In the genomic region with DNA sequence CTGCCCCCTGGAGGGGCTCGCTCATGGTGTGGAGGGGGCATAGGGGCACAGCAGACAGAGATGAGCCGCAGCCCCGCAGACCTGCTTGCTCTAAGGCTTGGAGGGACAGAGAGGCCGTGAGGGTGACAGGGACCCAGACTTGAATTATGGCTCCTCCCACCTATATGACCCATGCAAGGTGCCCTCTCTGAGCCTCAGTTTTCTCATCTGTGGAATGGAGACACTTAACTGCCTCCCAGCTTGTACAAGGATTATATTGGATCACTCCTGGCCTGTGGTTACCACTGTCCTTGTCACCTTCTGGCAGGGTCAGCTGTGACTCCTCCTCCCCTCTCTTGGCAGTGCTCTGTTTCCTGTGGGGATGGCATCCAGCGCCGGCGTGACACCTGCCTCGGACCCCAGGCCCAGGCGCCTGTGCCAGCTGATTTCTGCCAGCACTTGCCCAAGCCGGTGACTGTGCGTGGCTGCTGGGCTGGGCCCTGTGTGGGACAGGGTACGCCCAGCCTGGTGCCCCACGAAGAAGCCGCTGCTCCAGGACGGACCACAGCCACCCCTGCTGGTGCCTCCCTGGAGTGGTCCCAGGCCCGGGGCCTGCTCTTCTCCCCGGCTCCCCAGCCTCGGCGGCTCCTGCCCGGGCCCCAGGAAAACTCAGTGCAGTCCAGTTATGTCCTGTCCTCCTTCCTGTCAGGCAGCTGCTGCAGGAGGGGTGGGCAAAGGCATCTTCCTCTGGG, we compare ENCODE assay signal across 18 cellular contexts. TPM values are rescaled to one million over a fixed set of nuclear protein-coding genes. Genes with fewer than 3 reads are reported as not detected.
DNase-seq lines count a peak whose midpoint lies in the region; ATAC-seq, FAIRE-seq and TF ChIP-seq lines count a peak whose summit lies in the region.
"Had no signal": no experiment of that assay in that cellular context is flagged by ENCODE, and none has a peak within 500 bp of the region (broad histone marks: within the 10 kb centered on the region; RNA-seq: fewer than 3 reads in every experiment).

No MANE protein-coding gene starts in this region.

- ATAC-seq in K562 (no peak), GM18502 (IDR thresholded peaks at IDR 0.05; ENCODE audit: poor library complexity, unreplicated experiment) (no peak)
- ATAC-seq: GM23338, HCT116 had no signal

- H3K27me3 ChIP-seq in BLaER1, result no peaks in the 10 kb centered on the region
- H3K27me3 ChIP-seq in K562 (ENCODE audit: control insufficient read depth in 2 of 2, insufficient read depth in 2 of 2, low read length in 2 of 2), result peaks cover 19 to 62% of the 10 kb centered on the region in 2 experiments; a peak in 4 of 5 replicates
- H3K27me3 ChIP-seq in neuronal stem cell (ENCODE audit: control insufficient read depth in 3 of 3, insufficient read depth in 3 of 3, low read depth in 1 of 3, low read length in 3 of 3), result peaks cover 0 to 2% (median 0%) of the 10 kb centered on the region in 3 experiments

- H4K91ac ChIP-seq in neuronal stem cell (ENCODE audit: low read depth, low read length, poor library complexity), result no peak overlapping the region

- in situ Hi-C loops in K562 (cut with MboI), result no loop called here

- no peaks in the 10 kb centered on the region for H3K9me3 ChIP-seq in BLaER1
- no peaks in the 10 kb centered on the region for H3K9me3 ChIP-seq in K562 (replicated peaks; ENCODE audit: control insufficient read depth, insufficient read depth, low read depth, low read length)
- H3K9me3 ChIP-seq in neuronal stem cell (replicated peaks in 1 of 2; ENCODE audit: control insufficient read depth in 2 of 2, insufficient read depth in 1 of 2, low read depth in 1 of 2, low read length in 2 of 2), result no peaks in the 10 kb centered on the region

- H2AK5ac ChIP-seq in neuronal stem cell (ENCODE audit: low read depth, low read length), result peak overlapping the region; percentile 37

- no peak overlapping the region for H3K4me3 ChIP-seq in BLaER1
- no peak overlapping the region for H3K4me3 ChIP-seq in K562
- H3K4me3 ChIP-seq in neuronal stem cell (ENCODE audit: low read length in 2 of 2), result no peak overlapping the region
- H3K4me3 ChIP-seq: GM23338 had no signal

- no peak overlapping the region for H3K9ac ChIP-seq in BLaER1
- H3K9ac ChIP-seq in K562 (ENCODE audit: insufficient read depth in 1 of 2, low read depth in 2 of 2, low read length in 2 of 2), result no peak overlapping the region; a peak in 1 of 4 replicates
- no peak overlapping the region for H3K9ac ChIP-seq in neuronal stem cell (ENCODE audit: low read depth, low read length, poor library complexity)

- no peaks in the 10 kb centered on the region for H4K20me1 ChIP-seq in BLaER1
- H4K20me1 ChIP-seq in K562 (replicated peaks; ENCODE audit: control insufficient read depth, insufficient read depth, low read length), result peaks cover 11% of the 10 kb centered on the region

- CTCF ChIA-PET in K562 (lab: Yijun Ruan, JAX; ENCODE audit: low intra/inter-chr PET ratio), result no interaction called here

- H2AFZ ChIP-seq in K562 (ENCODE audit: low read depth, low read length) (no peak overlapping the region), neuronal stem cell (ENCODE audit: low read length) (no peak overlapping the region)
- H2AFZ ChIP-seq: GM23338 had no signal

- no peak overlapping the region for H2BK120ac ChIP-seq in neuronal stem cell (ENCODE audit: low read depth, low read length)

- TF ChIP-seq EP300 in K562 (IDR thresholded peaks at IDR 0.05; ENCODE audit: low read length), result no peak

- no peak overlapping the region for H2BK12ac ChIP-seq in neuronal stem cell (ENCODE audit: low read length)

- H3K9me1 ChIP-seq in K562 (ENCODE audit: control insufficient read depth, insufficient read depth, low read length), result peaks cover 11% of the 10 kb centered on the region

- peak overlapping the region; percentile 38 for H3K18ac ChIP-seq in neuronal stem cell (ENCODE audit: low read length)

- intact Hi-C loops in K562 (cut with micrococcal nuclease), result no loop called here

- DNase-seq in K562 (ENCODE audit: extremely low read depth in 1 of 4, low spot score in 3 of 4) (no peak), neuronal stem cell (ENCODE audit: low spot score) (no peak), DMS53 treated with DMSO at 0.1 percent for 48 hours (lab: John Stamatoyannopoulos, UW; ENCODE audit: unreplicated experiment) (no peak)
- DNase-seq: 8988T; C1 segment of cervical spinal cord; CD4-positive, CD25-positive, alpha-beta regulatory T cell; CD8-positive, alpha-beta memory T cell; COR-L47; DMS 273 treated with DMSO at 0.1 percent for 48 hours; DMS53; H7 had no signal

- H2BK15ac ChIP-seq in neuronal stem cell (ENCODE audit: low read length), result no peak overlapping the region

- POLR2A ChIA-PET in K562 (lab: Yijun Ruan, JAX), result interaction anchor here (0.6 to 1.1 kb wide), 3 partner anchors 13 to 253 kb away, joined by 3 read pairs; partner anchors contain the start of gene REXO4

- H3K23ac ChIP-seq in neuronal stem cell (ENCODE audit: low read depth, low read length, poor library complexity), result peak overlapping the region; percentile 43

- no peak overlapping the region for H3K4ac ChIP-seq in neuronal stem cell (ENCODE audit: low read length)

- no peaks in the 10 kb centered on the region for H3K79me1 ChIP-seq in neuronal stem cell (ENCODE audit: low read depth, low read length)

- no peak for FAIRE-seq in K562 (lab: Jason Lieb, UNC)
- FAIRE-seq: G401.6, GM12891, GM18507 had no signal

- 15% methylated on average over 17 of the region's 20 CpGs for WGBS in K562 (ENCODE audit: insufficient coverage, low coverage, missing lambda C conversion rate)
- no CpG with 5 or more reads among the region's 20 CpGs for WGBS in neuronal stem cell (ENCODE audit: extremely low coverage in 2 of 2, insufficient read length in 2 of 2, insufficient replicate concordance in 1 of 2), 2 donors

- no peak for TF ChIP-seq CTCF in K562 (IDR thresholded peaks at IDR 0.05 in 2 of 3, conservative IDR thresholded peaks at IDR 0.05 in 1 of 3; ENCODE audit: insufficient read depth in 2 of 3, low read depth in 1 of 3, low read length in 3 of 3)

- no peak for TF ChIP-seq RAD21 in K562 (CRISPR knock-in tag; conservative IDR thresholded peaks at IDR 0.05 in 1 of 2, IDR thresholded peaks at IDR 0.05 in 1 of 2)

- TF ChIP-seq POLR2A in K562 (conservative IDR thresholded peaks at IDR 0.05), result no peak

- no peak overlapping the region for H2BK5ac ChIP-seq in neuronal stem cell (ENCODE audit: low read length)

- peak overlapping the region; percentile 74 for H3K4me2 ChIP-seq in BLaER1
- no peak overlapping the region for H3K4me2 ChIP-seq in K562 (ENCODE audit: insufficient read depth, low read length)
- H3K4me2 ChIP-seq in neuronal stem cell (ENCODE audit: insufficient read depth, low read length, poor library complexity, severe bottlenecking), result no peak overlapping the region
- H3K4me2 ChIP-seq: GM23338 had no signal

- H3K27ac ChIP-seq in BLaER1, result no peak overlapping the region
- H3K27ac ChIP-seq in K562 (ENCODE audit: extremely low read depth, low read depth, low read length), result no peak overlapping the region
- no peak overlapping the region for H3K27ac ChIP-seq in neuronal stem cell (replicated peaks; ENCODE audit: low read length)

- H3K4me1 ChIP-seq in BLaER1 (peaks cover 34% of the 10 kb centered on the region), K562 (replicated peaks in 1 of 2; ENCODE audit: control insufficient read depth in 2 of 2, insufficient read depth in 2 of 2, low read length in 2 of 2) (peaks cover 5 to 32% of the 10 kb centered on the region in 2 experiments; a peak in 3 of 5 replicates), neuronal stem cell (ENCODE audit: control insufficient read depth in 2 of 2, insufficient read depth in 1 of 2, low read depth in 1 of 2, low read length in 2 of 2) (peaks cover 3 to 8% of the 10 kb centered on the region in 2 donors)

- H3K79me2 ChIP-seq in K562 (ENCODE audit: control insufficient read depth, insufficient read depth, low read length), result no peaks in the 10 kb centered on the region

- H3K14ac ChIP-seq in neuronal stem cell (ENCODE audit: low read length), result no peak overlapping the region

- peak overlapping the region; percentile 43 for H4K8ac ChIP-seq in neuronal stem cell (ENCODE audit: low read depth, low read length)

- no peaks in the 10 kb centered on the region for H3K36me3 ChIP-seq in BLaER1
- no peaks in the 10 kb centered on the region for H3K36me3 ChIP-seq in K562 (ENCODE audit: control insufficient read depth, insufficient read depth, low read length)
- H3K36me3 ChIP-seq in neuronal stem cell (replicated peaks in 1 of 2; ENCODE audit: control insufficient read depth in 2 of 2, insufficient read depth in 2 of 2, low read length in 2 of 2), result no peaks in the 10 kb centered on the region

- BruUV-seq in K562 (replicated peaks; lab: Mats Ljungman, UMichigan), result no TSS peak

RNA-seq across cellular contexts. Expression of gene CACFD1, which starts 4.7 kb away (rescaled TPM):
- total RNA-seq in K562 (2011; cell fraction: chromatin; rRNA removed; ENCODE audit: low replicate concordance), result 2.9 and 4.1 TPM in 2 replicates
- total RNA-seq in K562 (2011; cell fraction: nucleolus; rRNA removed), result 3.4 and 4.7 TPM in 2 replicates
- 3.2 and 5.5 TPM in 2 replicates for total RNA-seq in K562 (2011; cell fraction: nucleoplasm; rRNA removed)
- total RNA-seq in K562 (2014; rRNA removed) (1.1 and 1.2 TPM in 2 replicates), K562 (2014; rRNA removed; fragmentation: Illumina TruSeq; extraction: Trizol) (0.11 and 0.13 TPM in 2 replicates), K562 (2015; rRNA removed; fragmentation: Illumina TruSeq; extraction: Trizol) (0.54 and 0.64 TPM in 2 replicates), K562 (2021) (1.4 and 1.8 TPM in 2 replicates)
- polyA plus RNA-seq in K562 (2011; rRNA removed) (0.87 and 1.2 TPM in 2 replicates), K562 (2014; fragmentation: Illumina TruSeq; extraction: Trizol) (0.16 and 0.37 TPM in 2 replicates), K562 (2014; fragmentation: Nextera tagmentation; extraction: Ambion mirVana) (not detected), K562 (2014; rRNA removed) (1.1 and 1.4 TPM in 2 replicates)
- 0.77 and 1.1 TPM in 2 replicates for polyA plus RNA-seq in K562 (2011; cell fraction: cytosol; rRNA removed)
- 1.3 and 2.3 TPM in 2 replicates for polyA plus RNA-seq in K562 (2011; cell fraction: nucleus; rRNA removed)
- 0.89 and 3.8 TPM in 2 replicates for polyA plus RNA-seq in K562 (2012)
- 0.57 and 0.70 TPM in 2 replicates for polyA minus RNA-seq in K562 (2011; rRNA and poly(A)+ RNA removed)
- polyA minus RNA-seq in K562 (2011; cell fraction: cytosol; rRNA and poly(A)+ RNA removed), result 0.67 and 0.82 TPM in 2 replicates
- 1.7 and 1.8 TPM in 2 replicates for polyA minus RNA-seq in K562 (2011; cell fraction: nucleus; rRNA and poly(A)+ RNA removed)
- 18.8 TPM for polyA plus RNA-seq in neuronal stem cell (2013, experiment 1 of 2)
- 19.4 TPM for polyA plus RNA-seq in neuronal stem cell (2013, experiment 2 of 2)

RNA-seq across cellular contexts. Expression of gene SLC2A6, which starts 23.8 kb away (rescaled TPM):
- 0.32 and 1.7 TPM in 2 replicates for total RNA-seq in K562 (2011; cell fraction: chromatin; rRNA removed; ENCODE audit: low replicate concordance)
- 1.2 and 1.8 TPM in 2 replicates for total RNA-seq in K562 (2011; cell fraction: nucleolus; rRNA removed)
- 0.53 and 1.3 TPM in 2 replicates for total RNA-seq in K562 (2011; cell fraction: nucleoplasm; rRNA removed)
- total RNA-seq in K562 (2014; rRNA removed), result 0.09 and 0.41 TPM in 2 replicates
- 0.04 and 0.06 TPM in 2 replicates for total RNA-seq in K562 (2014; rRNA removed; fragmentation: Illumina TruSeq; extraction: Trizol)
- 0.04 TPM in 1 of 2 replicates, not detected in the other for total RNA-seq in K562 (2015; rRNA removed; fragmentation: Illumina TruSeq; extraction: Trizol)
- 0.16 and 0.38 TPM in 2 replicates for total RNA-seq in K562 (2021)
- polyA plus RNA-seq in K562 (2011; rRNA removed), result 0.08 and 0.22 TPM in 2 replicates
- polyA plus RNA-seq in K562 (2011; cell fraction: cytosol; rRNA removed), result 0.19 and 0.58 TPM in 2 replicates
- polyA plus RNA-seq in K562 (2011; cell fraction: nucleus; rRNA removed), result 0.32 and 0.61 TPM in 2 replicates
- 0.17 and 0.24 TPM in 2 replicates for polyA plus RNA-seq in K562 (2012)
- polyA plus RNA-seq in K562 (2014; fragmentation: Illumina TruSeq; extraction: Trizol), result not detected in 2 replicates
- polyA plus RNA-seq in K562 (2014; fragmentation: Nextera tagmentation; extraction: Ambion mirVana), result not detected
- polyA plus RNA-seq in K562 (2014; rRNA removed), result 0.27 and 0.39 TPM in 2 replicates
- 0.09 and 0.21 TPM in 2 replicates for polyA minus RNA-seq in K562 (2011; rRNA and poly(A)+ RNA removed)
- 0.48 and 0.64 TPM in 2 replicates for polyA minus RNA-seq in K562 (2011; cell fraction: cytosol; rRNA and poly(A)+ RNA removed)
- polyA minus RNA-seq in K562 (2011; cell fraction: nucleus; rRNA and poly(A)+ RNA removed), result 0.81 and 1.4 TPM in 2 replicates
- polyA plus RNA-seq in neuronal stem cell (2013, experiment 1 of 2), result 3.7 TPM
- 3.8 TPM for polyA plus RNA-seq in neuronal stem cell (2013, experiment 2 of 2)

RNA-seq across cellular contexts. Expression of gene ADAMTS13, which starts 32.9 kb away (rescaled TPM):
- total RNA-seq in K562 (2011; cell fraction: chromatin; rRNA removed; ENCODE audit: low replicate concordance), result 0.51 and 1.4 TPM in 2 replicates
- 0.53 and 0.83 TPM in 2 replicates for total RNA-seq in K562 (2011; cell fraction: nucleolus; rRNA removed)
- 0.44 and 1.4 TPM in 2 replicates for total RNA-seq in K562 (2011; cell fraction: nucleoplasm; rRNA removed)
- total RNA-seq in K562 (2014; rRNA removed) (0.04 TPM in 1 of 2 replicates, not detected in the other), K562 (2014; rRNA removed; fragmentation: Illumina TruSeq; extraction: Trizol) (not detected in 2 replicates), K562 (2015; rRNA removed; fragmentation: Illumina TruSeq; extraction: Trizol) (0.04 TPM in 1 of 2 replicates, not detected in the other), K562 (2021) (0.07 TPM in 1 of 2 replicates, not detected in the other)
- polyA plus RNA-seq in K562 (2011; rRNA removed) (0.16 and 0.20 TPM in 2 replicates), K562 (2014; fragmentation: Illumina TruSeq; extraction: Trizol) (0.03 TPM in 1 of 2 replicates, not detected in the other), K562 (2014; fragmentation: Nextera tagmentation; extraction: Ambion mirVana) (not detected), K562 (2014; rRNA removed) (0.04 and 0.26 TPM in 2 replicates)
- 0.10 and 0.16 TPM in 2 replicates for polyA plus RNA-seq in K562 (2011; cell fraction: cytosol; rRNA removed)
- polyA plus RNA-seq in K562 (2011; cell fraction: nucleus; rRNA removed), result 1.2 and 1.3 TPM in 2 replicates
- 0.29 and 1.0 TPM in 2 replicates for polyA plus RNA-seq in K562 (2012)
- not detected in 2 replicates for polyA minus RNA-seq in K562 (2011; rRNA and poly(A)+ RNA removed)
- not detected in 2 replicates for polyA minus RNA-seq in K562 (2011; cell fraction: cytosol; rRNA and poly(A)+ RNA removed)
- 0.33 and 0.40 TPM in 2 replicates for polyA minus RNA-seq in K562 (2011; cell fraction: nucleus; rRNA and poly(A)+ RNA removed)
- 4.0 TPM for polyA plus RNA-seq in neuronal stem cell (2013, experiment 1 of 2)
- polyA plus RNA-seq in neuronal stem cell (2013, experiment 2 of 2), result 3.9 TPM

RNA-seq across cellular contexts. Expression of gene REXO4, which starts 37.3 kb away (rescaled TPM):
- 33.3 and 49.1 TPM in 2 replicates for total RNA-seq in K562 (2011; cell fraction: chromatin; rRNA removed; ENCODE audit: low replicate concordance)
- 33.0 and 38.9 TPM in 2 replicates for total RNA-seq in K562 (2011; cell fraction: nucleolus; rRNA removed)
- 25.6 and 35.8 TPM in 2 replicates for total RNA-seq in K562 (2011; cell fraction: nucleoplasm; rRNA removed)
- total RNA-seq in K562 (2014; rRNA removed) (70.5 and 72.9 TPM in 2 replicates), K562 (2014; rRNA removed; fragmentation: Illumina TruSeq; extraction: Trizol) (19.6 and 21.6 TPM in 2 replicates), K562 (2015; rRNA removed; fragmentation: Illumina TruSeq; extraction: Trizol) (31.1 and 31.3 TPM in 2 replicates), K562 (2021) (56.4 and 57.9 TPM in 2 replicates)
- polyA plus RNA-seq in K562 (2011; rRNA removed) (23.9 and 29.2 TPM in 2 replicates), K562 (2014; fragmentation: Illumina TruSeq; extraction: Trizol) (40.9 and 45.1 TPM in 2 replicates), K562 (2014; fragmentation: Nextera tagmentation; extraction: Ambion mirVana) (1 to 10 TPM; 3.4 to 5.0 TPM), K562 (2014; rRNA removed) (58.8 and 62.3 TPM in 2 replicates)
- polyA plus RNA-seq in K562 (2011; cell fraction: cytosol; rRNA removed), result 26.2 and 39.1 TPM in 2 replicates
- 19.8 and 27.2 TPM in 2 replicates for polyA plus RNA-seq in K562 (2011; cell fraction: nucleus; rRNA removed)
- polyA plus RNA-seq in K562 (2012), result 22.0 and 39.1 TPM in 2 replicates
- polyA minus RNA-seq in K562 (2011; rRNA and poly(A)+ RNA removed), result 22.5 and 31.4 TPM in 2 replicates
- 17.9 and 24.8 TPM in 2 replicates for polyA minus RNA-seq in K562 (2011; cell fraction: cytosol; rRNA and poly(A)+ RNA removed)
- polyA minus RNA-seq in K562 (2011; cell fraction: nucleus; rRNA and poly(A)+ RNA removed), result 13.6 and 16.7 TPM in 2 replicates
- 29.0 TPM for polyA plus RNA-seq in neuronal stem cell (2013, experiment 1 of 2)
- 28.1 TPM for polyA plus RNA-seq in neuronal stem cell (2013, experiment 2 of 2)
